In genomic region chr2:177338177-177338721, GRCh38 we compare ENCODE assay signal across 11 cellular contexts. TPM values are rescaled to one million over a fixed set of nuclear protein-coding genes. Genes with fewer than 3 reads are reported as not detected.
DNase-seq lines count a peak whose midpoint lies in the region; ATAC-seq and TF ChIP-seq lines count a peak whose summit lies in the region.
"Had no signal": no experiment of that assay in that cellular context is flagged by ENCODE, and none has a peak within 500 bp of the region (broad histone marks: within the 10 kb centered on the region; RNA-seq: fewer than 3 reads in every experiment).

No MANE protein-coding gene starts in this region.

- no peaks in the 10 kb centered on the region for H3K9me3 Mint-ChIP-seq in endothelial cell (ENCODE audit: unreplicated experiment)
- H3K9me3 Mint-ChIP-seq in activated T-helper 2 cell treated with anti-CD3 and anti-CD28 coated beads, Interferon-gamma antibody, Interleukin-2, Interleukin-4, amounts not matched to agents 10 μg/mL and 5 μg/mL and 100 μg/mL, durations not matched to agents 14 hours and 24 hours and 36 hours = no peaks in the 10 kb centered on the region
- H3K9me3 Mint-ChIP-seq: activated CD4-positive, alpha-beta memory T cell treated with anti-CD3 and anti-CD28 coated beads, Interleukin-2, amount 10 ng/mL, durations not matched to agents 7 days and 5 days had no signal

- H3K4me3 Mint-ChIP-seq in endothelial cell (ENCODE audit: unreplicated experiment) = no peak overlapping the region
- no peak overlapping the region for H3K4me3 Mint-ChIP-seq in activated T-helper 2 cell treated with anti-CD3 and anti-CD28 coated beads, Interferon-gamma antibody, Interleukin-2, Interleukin-4, amounts not matched to agents 10 μg/mL and 5 μg/mL and 100 μg/mL, durations not matched to agents 14 hours and 24 hours and 36 hours (ENCODE audit: low read depth)
- H3K4me3 Mint-ChIP-seq: activated CD4-positive, alpha-beta memory T cell treated with anti-CD3 and anti-CD28 coated beads, Interleukin-2, amount 10 ng/mL, durations not matched to agents 7 days and 5 days had no signal

- no peaks in the 10 kb centered on the region for H3K36me3 Mint-ChIP-seq in endothelial cell (ENCODE audit: low read depth, unreplicated experiment)
- peaks cover 5% of the 10 kb centered on the region for H3K36me3 Mint-ChIP-seq in activated T-helper 2 cell treated with anti-CD3 and anti-CD28 coated beads, Interferon-gamma antibody, Interleukin-2, Interleukin-4, amounts not matched to agents 10 μg/mL and 5 μg/mL and 100 μg/mL, durations not matched to agents 14 hours and 24 hours and 36 hours (ENCODE audit: low read depth)

- H3K27me3 Mint-ChIP-seq in endothelial cell (ENCODE audit: unreplicated experiment) = no peaks in the 10 kb centered on the region
- no peaks in the 10 kb centered on the region for H3K27me3 Mint-ChIP-seq in activated T-helper 2 cell treated with anti-CD3 and anti-CD28 coated beads, Interferon-gamma antibody, Interleukin-2, Interleukin-4, amounts not matched to agents 10 μg/mL and 5 μg/mL and 100 μg/mL, durations not matched to agents 14 hours and 24 hours and 36 hours (ENCODE audit: low read depth)
- H3K27me3 Mint-ChIP-seq: activated CD4-positive, alpha-beta memory T cell treated with anti-CD3 and anti-CD28 coated beads, Interleukin-2, amount 10 ng/mL, durations not matched to agents 7 days and 5 days had no signal

- ATAC-seq in HG03354 (IDR thresholded peaks at IDR 0.05; ENCODE audit: poor library complexity, severe bottlenecking, unreplicated experiment) = no peak

- peak; percentile 85 for DNase-seq in HCEC 1CT
- peak; percentile 87 for DNase-seq in NCI-H460 (ENCODE audit: extremely low read depth, low read depth)
- no peak for DNase-seq in endothelial cell (ENCODE audit: low spot score)
- DNase-seq in pulmonary artery endothelial cell (ENCODE audit: low read depth, low spot score) = peak; percentile 41
- no peak for DNase-seq in NAMALWA (ENCODE audit: low spot score)
- no peak for DNase-seq in activated T-helper 2 cell treated with anti-CD3 and anti-CD28 coated beads, Interferon-gamma antibody, Interleukin-2, Interleukin-4, amounts not matched to agents 10 μg/mL and 5 μg/mL and 100 μg/mL, durations not matched to agents 14 hours and 24 hours and 36 hours (ENCODE audit: low spot score)
- no peak for DNase-seq in NCI-H1048 (lab: John Stamatoyannopoulos, UW)
- DNase-seq: activated CD4-positive, alpha-beta memory T cell treated with anti-CD3 and anti-CD28 coated beads, Interleukin-2, amount 10 ng/mL, durations not matched to agents 7 days and 5 days; kidney; Peyer's patch had no signal

- intact Hi-C loops in activated T-helper 2 cell treated with anti-CD3 and anti-CD28 coated beads, Interferon-gamma antibody, Interleukin-2, Interleukin-4, amounts not matched to agents 10 μg/mL and 5 μg/mL and 100 μg/mL, durations not matched to agents 14 hours and 24 hours and 36 hours (cut with micrococcal nuclease) = loop anchor here (5.0 kb wide), 1 partner anchor 214 kb away; a partner anchor contains a TSS

- peaks cover 20% of the 10 kb centered on the region for H3K4me1 Mint-ChIP-seq in endothelial cell (ENCODE audit: unreplicated experiment)
- H3K4me1 Mint-ChIP-seq in activated T-helper 2 cell treated with anti-CD3 and anti-CD28 coated beads, Interferon-gamma antibody, Interleukin-2, Interleukin-4, amounts not matched to agents 10 μg/mL and 5 μg/mL and 100 μg/mL, durations not matched to agents 14 hours and 24 hours and 36 hours (ENCODE audit: low read depth) = peaks cover 11% of the 10 kb centered on the region

- no peak for TF ChIP-seq CTCF in endothelial cell (IDR thresholded peaks at IDR 0.05; ENCODE audit: unreplicated experiment)

- H3K27ac Mint-ChIP-seq in endothelial cell (ENCODE audit: unreplicated experiment) = peak overlapping the region; percentile 10
- H3K27ac Mint-ChIP-seq in activated T-helper 2 cell treated with anti-CD3 and anti-CD28 coated beads, Interferon-gamma antibody, Interleukin-2, Interleukin-4, amounts not matched to agents 10 μg/mL and 5 μg/mL and 100 μg/mL, durations not matched to agents 14 hours and 24 hours and 36 hours = no peak overlapping the region
- H3K27ac Mint-ChIP-seq: activated CD4-positive, alpha-beta memory T cell treated with anti-CD3 and anti-CD28 coated beads, Interleukin-2, amount 10 ng/mL, durations not matched to agents 7 days and 5 days had no signal

RNA-seq across cellular contexts. Expression of gene AGPS, which starts 54.3 kb away (rescaled TPM):
- 58.0 and 61.8 TPM in 2 replicates for total RNA-seq in NCI-H460 (2014; rRNA removed; shearing (Covaris generic))
- 23.4 and 35.1 TPM in 2 replicates for polyA plus RNA-seq in NCI-H460 (2014; cell fraction: nucleus; rRNA removed)
- 54.4 TPM for total RNA-seq in endothelial cell (ENCODE audit: unreplicated experiment)
- 54.3 and 161 TPM in 2 replicates for total RNA-seq in pulmonary artery endothelial cell
- 70.4 and 74.4 TPM in 2 replicates for total RNA-seq in activated T-helper 2 cell treated with anti-CD3 and anti-CD28 coated beads, Interferon-gamma antibody, Interleukin-2, Interleukin-4, amounts not matched to agents 10 μg/mL and 5 μg/mL and 100 μg/mL, durations not matched to agents 14 hours and 24 hours and 36 hours

Comparison
In these comparisons a context has a peak if more than half of its experiments do, and no peak if none do; other contexts are left out.
1. DNase-seq: peak in HCEC 1CT (single experiment), NCI-H460 (single experiment) and pulmonary artery endothelial cell (single experiment); none in endothelial cell (single experiment), NAMALWA (single experiment), activated T-helper 2 cell treated with anti-CD3 and anti-CD28 coated beads, Interferon-gamma antibody, Interleukin-2, Interleukin-4, amounts not matched to agents 10 μg/mL and 5 μg/mL and 100 μg/mL, durations not matched to agents 14 hours and 24 hours and 36 hours (single experiment) and NCI-H1048 (single experiment).